Comparison of ENCODE assay signal across 8 cellular contexts in genomic region chr17:77375526-77375916, GRCh38.
DNase-seq lines count a peak whose midpoint lies in the region; ATAC-seq and TF ChIP-seq lines count a peak whose summit lies in the region.

No MANE protein-coding gene starts in this region.

- H3K36me3 Mint-ChIP-seq in natural killer cell treated with Interleukin-12 subunit alpha and Interleukin-12 subunit beta and Interleukin-15 and Interleukin-18, amount 100 ng/mL, for 72 hours = no peaks in the 10 kb centered on the region

- peak overlapping the region; percentile 46 to 61 for H3K27ac Mint-ChIP-seq in natural killer cell treated with Interleukin-12 subunit alpha and Interleukin-12 subunit beta and Interleukin-15 and Interleukin-18, amount 100 ng/mL, for 72 hours

- H2AK5ac ChIP-seq in IMR-90 (ENCODE audit: low read depth, low read length) = peak overlapping the region; percentile 92

- peak overlapping the region; percentile 82 for H3K4me2 ChIP-seq in IMR-90 (ENCODE audit: low read depth, low read length)

- H3K27ac ChIP-seq in IMR-90 (ENCODE audit: insufficient read depth, low read length) = peak overlapping the region; percentile 94
- H3K27ac ChIP-seq in colonic mucosa = peak overlapping the region; percentile 87

- dilution Hi-C loops in IMR-90 (cut with HindIII; ENCODE audit: low sequenced_read_pairs, unreplicated experiment) = no loop called here

- peaks cover 32 to 44% of the 10 kb centered on the region in 2 donors for H3K4me1 Mint-ChIP-seq in natural killer cell treated with Interleukin-12 subunit alpha and Interleukin-12 subunit beta and Interleukin-15 and Interleukin-18, amount 100 ng/mL, for 72 hours (ENCODE audit: low read depth in 2 of 2)

- peak overlapping the region; percentile 85 for H3K4me3 Mint-ChIP-seq in natural killer cell treated with Interleukin-12 subunit alpha and Interleukin-12 subunit beta and Interleukin-15 and Interleukin-18, amount 100 ng/mL, for 72 hours

- H2AFZ ChIP-seq in IMR-90 (replicated peaks; ENCODE audit: low read length, poor library complexity) = peak overlapping the region; percentile 60

- peaks cover 58% of the 10 kb centered on the region for H3K4me1 ChIP-seq in IMR-90 (ENCODE audit: control insufficient read depth, insufficient read depth, low read length)
- H3K4me1 ChIP-seq in colonic mucosa = peaks cover 22% of the 10 kb centered on the region

- TF ChIP-seq POLR2A in IMR-90 (IDR thresholded peaks at IDR 0.05; ENCODE audit: low read depth, low read length) (no peak), GM18505 (IDR thresholded peaks at IDR 0.05; ENCODE audit: borderline replicate concordance, extremely low read depth, insufficient read depth, insufficient read length) (no peak)

- in situ Hi-C loops in IMR-90 (cut with MboI; ENCODE audit: low sequenced_read_pairs) (loop anchor here (5.0 kb wide), 1 partner anchor 47 kb away; no protein-coding TSS in a partner anchor), GM13976 (cut with MboI; ENCODE audit: low sequenced_read_pairs, unreplicated experiment) (no loop called here)

- H2BK20ac ChIP-seq in IMR-90 (ENCODE audit: low read depth, low read length) = peak overlapping the region; percentile 59

- no peaks in the 10 kb centered on the region for H3K9me3 Mint-ChIP-seq in natural killer cell treated with Interleukin-12 subunit alpha and Interleukin-12 subunit beta and Interleukin-15 and Interleukin-18, amount 100 ng/mL, for 72 hours

- POLR2A ChIA-PET in AG04449 (lab: Yijun Ruan, JAX) = interaction anchor here (0.9 to 2.5 kb wide), 9 partner anchors 9 to 77 kb away, joined by 3 to 13 read pairs (median 6); no protein-coding TSS in a partner anchor
- POLR2A ChIA-PET in IMR-90 (lab: Charles Lee; ENCODE audit: unreplicated experiment) = no interaction called here

- H3K4me3 ChIP-seq in AG04449 (ENCODE audit: low read depth, low read length) = peak overlapping the region; percentile 79
- peak overlapping the region; percentile 78 for H3K4me3 ChIP-seq in IMR-90 (ENCODE audit: insufficient read depth, low read depth, low read length)
- peak overlapping the region; percentile 57 for H3K4me3 ChIP-seq in colonic mucosa

- H3K9ac ChIP-seq in IMR-90 (ENCODE audit: low read depth, low read length) (peak overlapping the region; percentile 98), colonic mucosa (ENCODE audit: low read depth in 2 of 2, low read length in 2 of 2) (peak overlapping the region; percentile 54 to 77)

- H3K14ac ChIP-seq in IMR-90 (replicated peaks; ENCODE audit: low read depth, low read length) = peak overlapping the region; percentile 85

- H3K36me3 ChIP-seq in IMR-90 (ENCODE audit: control insufficient read depth, insufficient read depth, low read length) (peaks cover 3% of the 10 kb centered on the region; the same call in 1 of the 2 replicates), colonic mucosa (no peaks in the 10 kb centered on the region)

- peaks cover 33% of the 10 kb centered on the region for H3K9me1 ChIP-seq in IMR-90 (ENCODE audit: insufficient read depth, low read length)

- H3K4ac ChIP-seq in IMR-90 (ENCODE audit: low read depth, low read length) = peak overlapping the region; percentile 91

- H3K18ac ChIP-seq in IMR-90 (ENCODE audit: low read depth, low read length) = peak overlapping the region; percentile 39

- H3K27me3 Mint-ChIP-seq in natural killer cell treated with Interleukin-12 subunit alpha and Interleukin-12 subunit beta and Interleukin-15 and Interleukin-18, amount 100 ng/mL, for 72 hours = no peaks in the 10 kb centered on the region

- H3K56ac ChIP-seq in IMR-90 (ENCODE audit: extremely low read depth, insufficient read depth, low read length) = peak overlapping the region; percentile 62

- peaks cover 6 to 77% of the 10 kb centered on the region in 2 experiments; a peak in 3 of 4 replicates for H3K79me1 ChIP-seq in IMR-90 (ENCODE audit: low read depth in 1 of 2, low read length in 2 of 2)

- peak overlapping the region; percentile 99 for H2AK9ac ChIP-seq in IMR-90 (replicated peaks; ENCODE audit: low read depth, low read length, poor library complexity)

- H3K23ac ChIP-seq in IMR-90 (ENCODE audit: low read depth, low read length) = peak overlapping the region; percentile 98

- no TSS peak for BruUV-seq in IMR-90 (replicated peaks; lab: Mats Ljungman, UMichigan)

- no peaks in the 10 kb centered on the region for H3K27me3 ChIP-seq in IMR-90 (ENCODE audit: control insufficient read depth, insufficient read depth, low read length)
- H3K27me3 ChIP-seq in colonic mucosa = no peaks in the 10 kb centered on the region

- H4K91ac ChIP-seq in IMR-90 (ENCODE audit: insufficient read depth, low read depth, low read length) = peak overlapping the region; percentile 90

- WGBS in IMR-90 (ENCODE audit: extremely low coverage in 2 of 2, insufficient read length in 1 of 2), 2 experiments = 60% methylated on average over 5 of the region's 6 CpGs; no CpG with 5 or more reads in 1 of the 2 experiments

- no peak for TF ChIP-seq RAD21 in IMR-90 (IDR thresholded peaks at IDR 0.05; ENCODE audit: low read length)

- ATAC-seq in IMR-90 (ENCODE audit: low read depth) (no peak), GM18505 (IDR thresholded peaks at IDR 0.05; ENCODE audit: unreplicated experiment) (no peak)
- ATAC-seq in natural killer cell treated with Interleukin-12 subunit alpha and Interleukin-12 subunit beta and Interleukin-15 and Interleukin-18, amount 100 ng/mL, for 72 hours = no peak

- H2BK15ac ChIP-seq in IMR-90 (ENCODE audit: low read depth, low read length) = peak overlapping the region; percentile 29; the same call in 2 of the 3 replicates

- H3K9me3 ChIP-seq in IMR-90 (ENCODE audit: control insufficient read depth, insufficient read depth, low read length) (no peaks in the 10 kb centered on the region), colonic mucosa (no peaks in the 10 kb centered on the region)

- H2BK5ac ChIP-seq in IMR-90 (ENCODE audit: low read depth, low read length, poor library complexity, severe bottlenecking) = peak overlapping the region; percentile 85

- H2BK120ac ChIP-seq in IMR-90 (ENCODE audit: low read depth, low read length) = peak overlapping the region; percentile 71

- TF ChIP-seq CTCF in AG04449 (IDR thresholded peaks at IDR 0.05; ENCODE audit: insufficient read depth, low read length, missing control alignments) = no peak
- TF ChIP-seq CTCF in IMR-90 (conservative IDR thresholded peaks at IDR 0.05; ENCODE audit: low read depth, low read length) = no peak
- TF ChIP-seq CTCF in colonic mucosa (IDR thresholded peaks at IDR 0.05) = no peak
- TF ChIP-seq CTCF in GM13976 (IDR thresholded peaks at IDR 0.05; ENCODE audit: borderline replicate concordance, control extremely low read depth, extremely low read depth, insufficient read depth, missing control alignments) = no peak

- H4K8ac ChIP-seq in IMR-90 (ENCODE audit: low read depth in 2 of 2, low read length in 2 of 2) = peak overlapping the region; percentile 4 to 55

- peak overlapping the region; percentile 24 for H4K5ac ChIP-seq in IMR-90 (ENCODE audit: low read depth, low read length)

- H4K20me1 ChIP-seq in IMR-90 (ENCODE audit: insufficient read depth, low read length) = peaks cover 70% of the 10 kb centered on the region

- DNase-seq in AG04449 (ENCODE audit: low read depth, low spot score) = no peak
- no peak for DNase-seq in IMR-90
- DNase-seq in colonic mucosa = no peak
- no peak for DNase-seq in natural killer cell treated with Interleukin-12 subunit alpha and Interleukin-12 subunit beta and Interleukin-15 and Interleukin-18, amount 100 ng/mL, for 72 hours (ENCODE audit: low spot score)
- DNase-seq in GM13976 (ENCODE audit: low spot score) = no peak
- DNase-seq in DMS153 (lab: John Stamatoyannopoulos, UW) = no peak
- no peak for DNase-seq in iPS-NIHi11 (ENCODE audit: low spot score)

- intact Hi-C loops in IMR-90 (cut with micrococcal nuclease) (loop anchor here (5.0 kb wide), 1 partner anchor 37 kb away; no protein-coding TSS in a partner anchor), colonic mucosa (cut with DNase I) (no loop called here)

- CTCF ChIA-PET in AG04449 (lab: Yijun Ruan, JAX) = interaction anchor here (1.6 to 4.4 kb wide), 3 partner anchors 13 to 44 kb away, joined by 5 to 23 read pairs (median 10); no protein-coding TSS in a partner anchor
- CTCF ChIA-PET in IMR-90 (lab: Yijun Ruan, JAX) = interaction anchor here (0.7 to 1.4 kb wide), 2 partner anchors 52 to 54 kb away, joined by 3 read pairs; no protein-coding TSS in a partner anchor

TF ChIP-seq in IMR-90, 13 proteins besides CTCF, POLR2A, EP300 and RAD21:
- no peak for TF ChIP-seq RCOR1 (IDR thresholded peaks at IDR 0.05; ENCODE audit: insufficient replicate concordance, low read length)
- no peak for TF ChIP-seq BHLHE40 (IDR thresholded peaks at IDR 0.05; ENCODE audit: low read depth, low read length)
- no peak for TF ChIP-seq MXI1 (IDR thresholded peaks at IDR 0.05; ENCODE audit: borderline replicate concordance, low read depth, low read length)
- no peak for TF ChIP-seq SMC3 (IDR thresholded peaks at IDR 0.05; ENCODE audit: low read depth, low read length)
- no peak for TF ChIP-seq MAZ (IDR thresholded peaks at IDR 0.05; ENCODE audit: borderline replicate concordance, low read depth, low read length)
- no peak for TF ChIP-seq USF2 (IDR thresholded peaks at IDR 0.05; ENCODE audit: low read depth, low read length)
- TF ChIP-seq ELK1 (IDR thresholded peaks at IDR 0.05; ENCODE audit: borderline replicate concordance, low read depth, low read length) = no peak
- TF ChIP-seq FOS (IDR thresholded peaks at IDR 0.05; ENCODE audit: low read depth, low read length) = no peak
- TF ChIP-seq CHD1 (IDR thresholded peaks at IDR 0.05; ENCODE audit: low read depth, low read length) = no peak
